10 cellular contexts compared by ENCODE assay signal in genomic region chr14:90384543-90384911, GRCh38. TPM values are rescaled to one million over a fixed set of nuclear protein-coding genes. Genes with fewer than 3 reads are reported as not detected.
A peak's percentile ranks its signal among the peaks of the same experiment; 100 is the strongest.
DNase-seq lines count a peak whose midpoint lies in the region; ATAC-seq and TF ChIP-seq lines count a peak whose summit lies in the region.
"Had no signal": no experiment of that assay in that cellular context is flagged by ENCODE, and none has a peak within 500 bp of the region (broad histone marks: within the 10 kb centered on the region; RNA-seq: fewer than 3 reads in every experiment).

No MANE protein-coding gene starts in this region.

- H3K9me3 Mint-ChIP-seq in GM23338: no peaks in the 10 kb centered on the region
- H3K9me3 Mint-ChIP-seq: activated naive CD4-positive, alpha-beta T cell treated with anti-CD3 and anti-CD28 coated beads, Interleukin-2, amount 50 U/mL, for 24 hours had no signal

- H3K4me1 ChIP-seq in ACC112 (ENCODE audit: control insufficient read depth, insufficient read depth, low read length, unreplicated experiment): peaks cover 51% of the 10 kb centered on the region
- H3K4me1 ChIP-seq in GM23338 (ENCODE audit: insufficient read depth): peaks cover 34% of the 10 kb centered on the region
- H3K4me1 ChIP-seq in mucosa of stomach (ENCODE audit: control insufficient read depth, insufficient read depth, low read length): peaks cover 34% of the 10 kb centered on the region

- H3K9me3 ChIP-seq in mucosa of stomach (ENCODE audit: control insufficient read depth, low read length): no peaks in the 10 kb centered on the region

- peaks cover 19% of the 10 kb centered on the region for H3K4me1 Mint-ChIP-seq in GM23338

- peak overlapping the region; percentile 76 for H3K4me3 ChIP-seq in ACC112 (ENCODE audit: low read depth, low read length)
- peak overlapping the region; percentile 69 for H3K4me3 ChIP-seq in GM23338
- peak overlapping the region; percentile 73 for H3K4me3 ChIP-seq in mucosa of stomach (ENCODE audit: low read length)

- H3F3A ChIP-seq in GM23338 (replicated peaks; ENCODE audit: low read depth): 0 out of 2 replicates have a peak, but pooled peaks cover 7% of the 10 kb centered on the region

- no peak for DNase-seq in GM23338 (ENCODE audit: low spot score)
- peak; percentile 77 for DNase-seq in central memory CD4-positive, alpha-beta T cell
- no peak for DNase-seq in NCI-H146 (lab: John Stamatoyannopoulos, UW)
- DNase-seq in NCI-H446 (lab: John Stamatoyannopoulos, UW): no peak
- DNase-seq in putamen (ENCODE audit: low spot score): no peak
- DNase-seq: kidney glomerular epithelial cell had no signal

- H2AFZ ChIP-seq in ACC112 (ENCODE audit: low read length, unreplicated experiment) (peak overlapping the region; percentile 77), GM23338 (peak overlapping the region; percentile 93; the same call in 1 of the 2 replicates)

- H3K27me3 ChIP-seq in ACC112 (ENCODE audit: insufficient read depth, low read length): no peaks in the 10 kb centered on the region
- peaks cover 5% of the 10 kb centered on the region; the same call in 1 of the 2 replicates for H3K27me3 ChIP-seq in GM23338 (ENCODE audit: insufficient read depth)
- H3K27me3 ChIP-seq in mucosa of stomach (ENCODE audit: control insufficient read depth, insufficient read depth, low read length): no peaks in the 10 kb centered on the region

- no peak overlapping the region for H3K27ac Mint-ChIP-seq in GM23338
- H3K27ac Mint-ChIP-seq: activated naive CD4-positive, alpha-beta T cell treated with anti-CD3 and anti-CD28 coated beads, Interleukin-2, amount 50 U/mL, for 24 hours had no signal

- no peaks in the 10 kb centered on the region for H4K20me1 ChIP-seq in GM23338 (replicated peaks; ENCODE audit: insufficient read depth)

- H3K36me3 ChIP-seq in ACC112 (ENCODE audit: insufficient read depth, low read length) (no peaks in the 10 kb centered on the region), GM23338 (ENCODE audit: insufficient read depth) (no peaks in the 10 kb centered on the region), mucosa of stomach (ENCODE audit: control insufficient read depth, insufficient read depth, low read length) (no peaks in the 10 kb centered on the region)

- H3K27ac ChIP-seq in ACC112 (ENCODE audit: low read depth, low read length): peak overlapping the region; percentile 91
- H3K27ac ChIP-seq in GM23338 (ENCODE audit: low read depth): no peak overlapping the region

- no peaks in the 10 kb centered on the region for H3K36me3 Mint-ChIP-seq in GM23338 (ENCODE audit: low read depth)
- H3K36me3 Mint-ChIP-seq: activated naive CD4-positive, alpha-beta T cell treated with anti-CD3 and anti-CD28 coated beads, Interleukin-2, amount 50 U/mL, for 24 hours had no signal

- H3K9ac ChIP-seq in mucosa of stomach (ENCODE audit: low read length): peak overlapping the region; percentile 98

- peak overlapping the region; percentile 86 for H3K4me2 ChIP-seq in GM23338

- TF ChIP-seq CTCF in GM23338 (conservative IDR thresholded peaks at IDR 0.05; ENCODE audit: low read depth in 2 of 2): no peak

- H3K27me3 Mint-ChIP-seq in GM23338 (ENCODE audit: insufficient read depth, low read depth, poor library complexity): no peaks in the 10 kb centered on the region
- H3K27me3 Mint-ChIP-seq: activated naive CD4-positive, alpha-beta T cell treated with anti-CD3 and anti-CD28 coated beads, Interleukin-2, amount 50 U/mL, for 24 hours had no signal

- no peak for ATAC-seq in GM23338
- no peak for ATAC-seq in GM21423 (IDR thresholded peaks at IDR 0.05; ENCODE audit: unreplicated experiment)

- H3K79me2 ChIP-seq in ACC112 (ENCODE audit: control insufficient read depth, insufficient read depth, low read length, unreplicated experiment) (no peaks in the 10 kb centered on the region), GM23338 (replicated peaks; ENCODE audit: insufficient read depth) (no peaks in the 10 kb centered on the region)

- H3K9me2 ChIP-seq in GM23338 (ENCODE audit: insufficient read depth): no peaks in the 10 kb centered on the region; the same call in 1 of the 2 replicates

- no peak overlapping the region; the same call in 2 of the 3 replicates for H3K4me3 Mint-ChIP-seq in GM23338
- H3K4me3 Mint-ChIP-seq: activated naive CD4-positive, alpha-beta T cell treated with anti-CD3 and anti-CD28 coated beads, Interleukin-2, amount 50 U/mL, for 24 hours had no signal

TF ChIP-seq in GM23338, 12 proteins besides CTCF, POLR2A, EP300 and RAD21:
- TF ChIP-seq STAT1 (IDR thresholded peaks at IDR 0.05; ENCODE audit: unreplicated experiment) (no peak), POLR2AphosphoS5 (IDR thresholded peaks at IDR 0.05; ENCODE audit: low read depth) (no peak), JUNB (IDR thresholded peaks at IDR 0.05; ENCODE audit: unreplicated experiment) (no peak), NANOG (IDR thresholded peaks at IDR 0.05; ENCODE audit: borderline replicate concordance) (no peak), ETS1 (IDR thresholded peaks at IDR 0.05) (no peak), EZH2 (IDR thresholded peaks at IDR 0.05; ENCODE audit: low read depth, unreplicated experiment) (no peak)

RNA-seq across cellular contexts. Expression of gene CALM1, which starts 12.3 kb away (rescaled TPM):
- 308 and 335 TPM in 2 replicates for total RNA-seq in GM23338 (2014; rRNA removed; shearing (Covaris generic))
- 1,841 and 2,024 TPM in 2 replicates for polyA plus RNA-seq in GM23338 (2016; fragmentation: Nextera tagmentation; extraction: Ambion mirVana)

RNA-seq across cellular contexts. Expression of gene NRDE2, which starts 52.8 kb away (rescaled TPM):
- total RNA-seq in GM23338 (2014; rRNA removed; shearing (Covaris generic)): 8.6 and 9.8 TPM in 2 replicates
- 17.3 and 20.6 TPM in 2 replicates for polyA plus RNA-seq in GM23338 (2016; fragmentation: Nextera tagmentation; extraction: Ambion mirVana)
